ENCODE assay signal across 8 cellular contexts in genomic region chr22:22210375-22210774, GRCh38. TPM values are rescaled to one million over a fixed set of nuclear protein-coding genes. Genes with fewer than 3 reads are reported as not detected.
A peak's percentile ranks its signal among the peaks of the same experiment; 100 is the strongest.
DNase-seq lines count a peak whose midpoint lies in the region; TF ChIP-seq lines count a peak whose summit lies in the region.

No MANE protein-coding gene starts in this region.

- DNase-seq in COLO829 (ENCODE audit: low spot score) = peak; percentile 51
- DNase-seq in MG63 = peak; percentile 59
- peak; percentile 14 for DNase-seq in activated effector memory CD4-positive, alpha-beta T cell treated with Interleukin-2 at 50 U/mL for 16 hours
- peak; percentile 80 for DNase-seq in osteoblast (ENCODE audit: insufficient read length, low spot score, missing footprints)
- DNase-seq in SHP77 treated with DMSO at 0.1 percent for 48 hours (lab: John Stamatoyannopoulos, UW) = no peak
- DNase-seq in NCI-H69 (lab: John Stamatoyannopoulos, UW) = no peak
- DNase-seq in NAMALWA (ENCODE audit: low spot score) = no peak
- no peak for DNase-seq in mesendoderm

- no peak overlapping the region for H2AFZ ChIP-seq in osteoblast (ENCODE audit: low read length)

- H3K4ac ChIP-seq in mesendoderm (ENCODE audit: low read depth, low read length) = no peak overlapping the region

- no peak overlapping the region for H2BK15ac ChIP-seq in mesendoderm (replicated peaks; ENCODE audit: low read depth)

- H2AK5ac ChIP-seq in mesendoderm (ENCODE audit: low read length) = no peak overlapping the region

- H4K5ac ChIP-seq in mesendoderm (ENCODE audit: low read length) = no peak overlapping the region

- H3K27me3 ChIP-seq in MG63 (0 out of 2 replicates have a peak, but pooled peaks cover 3% of the 10 kb centered on the region), osteoblast (ENCODE audit: insufficient read depth, low read length) (peaks cover 15% of the 10 kb centered on the region), mesendoderm (ENCODE audit: insufficient read depth, low read length, poor library complexity) (peaks cover 6% of the 10 kb centered on the region)

- no peak overlapping the region for H3K18ac ChIP-seq in mesendoderm (ENCODE audit: low read length)

- no peak overlapping the region for H2BK120ac ChIP-seq in mesendoderm (ENCODE audit: low read depth, low read length)

- H3K9ac ChIP-seq in mesendoderm (ENCODE audit: low read length) = no peak overlapping the region

- H3K79me2 ChIP-seq in osteoblast (ENCODE audit: insufficient read depth, low read length) = no peaks in the 10 kb centered on the region
- H3K79me2 ChIP-seq in mesendoderm (ENCODE audit: control insufficient read depth, insufficient read depth, low read length) = no peaks in the 10 kb centered on the region

- H3K4me3 ChIP-seq in MG63 (no peak overlapping the region), osteoblast (ENCODE audit: insufficient read depth, low read length) (no peak overlapping the region), mesendoderm (ENCODE audit: low read length) (no peak overlapping the region)

- WGBS in mesendoderm (ENCODE audit: extremely low coverage, insufficient coverage, low lambda C conversion rate) = no CpG with 5 or more reads among the region's 4 CpGs

- H3K79me1 ChIP-seq in mesendoderm (ENCODE audit: low read length) = no peaks in the 10 kb centered on the region

- no peak overlapping the region for H3K23ac ChIP-seq in mesendoderm (ENCODE audit: low read length)

- H2BK5ac ChIP-seq in mesendoderm (ENCODE audit: low read length) = no peak overlapping the region

- no peak overlapping the region for H4K8ac ChIP-seq in mesendoderm (ENCODE audit: low read depth, low read length)

- no peaks in the 10 kb centered on the region for H3K36me3 ChIP-seq in MG63
- H3K36me3 ChIP-seq in osteoblast (ENCODE audit: insufficient read depth, low read length) = no peaks in the 10 kb centered on the region
- no peaks in the 10 kb centered on the region for H3K36me3 ChIP-seq in mesendoderm (ENCODE audit: control insufficient read depth, insufficient read depth, low read length)

- H3K27ac ChIP-seq in osteoblast (ENCODE audit: low read depth, low read length) = no peak overlapping the region
- H3K27ac ChIP-seq in mesendoderm (ENCODE audit: low read depth, low read length) = no peak overlapping the region

- H3K56ac ChIP-seq in mesendoderm (ENCODE audit: low read length) = no peak overlapping the region

- no peaks in the 10 kb centered on the region for H4K20me1 ChIP-seq in osteoblast (ENCODE audit: insufficient read depth, low read length)

- TF ChIP-seq CTCF in osteoblast (IDR thresholded peaks at IDR 0.05; ENCODE audit: extremely low read depth, low read depth, low read length) = no peak

- H3K4me1 ChIP-seq in osteoblast (ENCODE audit: insufficient read depth, low read length) (peaks cover 3% of the 10 kb centered on the region), mesendoderm (ENCODE audit: control insufficient read depth, low read depth, low read length) (no peaks in the 10 kb centered on the region)

- 0 out of 2 replicates have a peak, but pooled peaks cover 2% of the 10 kb centered on the region for H3K9me3 ChIP-seq in MG63
- H3K9me3 ChIP-seq in osteoblast (ENCODE audit: low read depth, low read length) = no peaks in the 10 kb centered on the region

- H3K4me2 ChIP-seq in osteoblast (ENCODE audit: insufficient read depth, low read length) (no peak overlapping the region), mesendoderm (ENCODE audit: low read length) (no peak overlapping the region)

RNA-seq across cellular contexts. Expression of gene VPREB1, which starts 34.2 kb away (rescaled TPM):
- total RNA-seq in MG63 (2014; rRNA removed; shearing (Covaris generic); ENCODE audit: low replicate concordance) = not detected in 2 replicates
- total RNA-seq in osteoblast = not detected in 2 replicates
- not detected for polyA plus RNA-seq in mesendoderm (2013, experiment 1 of 2)
- polyA plus RNA-seq in mesendoderm (2013, experiment 2 of 2) = not detected

Comparison
In these comparisons a context has a peak if more than half of its experiments do, and no peak if none do; other contexts are left out.
1. DNase-seq: peak in COLO829 (single experiment), MG63 (single experiment), activated effector memory CD4-positive, alpha-beta T cell treated with Interleukin-2 at 50 U/mL for 16 hours (single experiment) and osteoblast (single experiment); none in SHP77 treated with DMSO at 0.1 percent for 48 hours (single experiment), NCI-H69 (single experiment), NAMALWA (single experiment) and mesendoderm (single experiment).